ENCODE assay signal across 20 cellular contexts in the genomic region with DNA sequence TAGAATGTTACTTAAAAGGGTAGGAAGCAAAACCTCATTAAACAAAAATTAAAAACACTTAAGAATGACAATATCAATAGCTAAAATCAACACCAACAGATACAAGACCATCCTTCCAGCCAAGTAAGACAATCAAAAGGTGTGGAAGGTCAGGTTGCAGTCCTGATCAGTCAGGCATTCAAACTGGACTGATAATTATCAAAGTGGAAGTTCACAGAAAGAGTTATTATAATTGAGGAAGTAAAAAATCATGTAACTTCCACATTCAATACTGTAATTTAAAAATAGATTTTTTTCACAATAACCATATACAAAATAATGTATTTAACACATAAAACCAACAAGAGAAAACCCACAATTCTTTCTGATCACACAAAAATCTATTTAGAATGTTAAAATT.
"Had no signal": no experiment of that assay in that cellular context is flagged by ENCODE, and none has a peak within 500 bp of the region (broad histone marks: within the 10 kb centered on the region; RNA-seq: fewer than 3 reads in every experiment).

No MANE protein-coding gene starts in this region.

- H3K4me3 Mint-ChIP-seq: naive thymus-derived CD4-positive, alpha-beta T cell; stimulated activated effector memory CD8-positive, alpha-beta T cell treated with anti-CD3 and anti-CD28 coated beads, Interleukin-12 subunit alpha, Interleukin-12 subunit beta, amount 100 ng/mL, for 72 hours had no signal

- H3K27ac Mint-ChIP-seq: naive thymus-derived CD4-positive, alpha-beta T cell; stimulated activated effector memory CD8-positive, alpha-beta T cell treated with anti-CD3 and anti-CD28 coated beads, Interleukin-12 subunit alpha, Interleukin-12 subunit beta, amount 100 ng/mL, for 72 hours had no signal

- H3K36me3 Mint-ChIP-seq: stimulated activated effector memory CD8-positive, alpha-beta T cell treated with anti-CD3 and anti-CD28 coated beads, Interleukin-12 subunit alpha, Interleukin-12 subunit beta, amount 100 ng/mL, for 72 hours had no signal

- H3K4me3 ChIP-seq: dorsolateral prefrontal cortex, gastrocnemius medialis, heart right ventricle, psoas muscle, right lobe of liver, suprapubic skin, thyroid gland, upper lobe of left lung, vagina had no signal

- H3K27me3 ChIP-seq: dorsolateral prefrontal cortex, gastrocnemius medialis, right lobe of liver, suprapubic skin, thyroid gland, upper lobe of left lung, vagina had no signal

- H3K27ac ChIP-seq: dorsolateral prefrontal cortex, gastrocnemius medialis, heart right ventricle, neutrophil, psoas muscle, right lobe of liver, suprapubic skin, thyroid gland, upper lobe of left lung, vagina had no signal

- DNase-seq: dorsolateral prefrontal cortex; effector CD8-positive, alpha-beta T cell; gastrocnemius medialis; heart right ventricle; hypothalamus; kidney glomerular epithelial cell; mesendoderm; naive thymus-derived CD4-positive, alpha-beta T cell; psoas muscle; retina; right lobe of liver; stimulated activated CD4-positive, alpha-beta T cell treated with anti-CD3 and anti-CD28 coated beads, Interleukin-4, amount 100 ng/mL, for 1 hour; stimulated activated CD8-positive, alpha-beta memory T cell treated with anti-CD3 and anti-CD28 coated beads, Interleukin-4, amount 100 ng/mL, for 48 hours; stimulated activated naive CD8-positive, alpha-beta T cell treated with anti-CD3 and anti-CD28 coated beads, Interleukin-15, Interleukin-2, amounts not matched to agents 100 U/mL and 50 U/mL, for 24 hours; thyroid gland; upper lobe of left lung had no signal

- H3K36me3 ChIP-seq: gastrocnemius medialis, heart right ventricle, neutrophil, right lobe of liver, suprapubic skin, thyroid gland, upper lobe of left lung, vagina had no signal

- H3K4me1 ChIP-seq: psoas muscle, vagina had no signal

- H3K9me3 ChIP-seq: gastrocnemius medialis, heart right ventricle, neutrophil, psoas muscle, right lobe of liver, suprapubic skin, thyroid gland, upper lobe of left lung, vagina had no signal

- ATAC-seq: gastrocnemius medialis; heart right ventricle; naive thymus-derived CD4-positive, alpha-beta T cell; psoas muscle; right lobe of liver; stimulated activated effector memory CD8-positive, alpha-beta T cell treated with anti-CD3 and anti-CD28 coated beads, Interleukin-12 subunit alpha, Interleukin-12 subunit beta, amount 100 ng/mL, for 72 hours; stimulated activated naive CD8-positive, alpha-beta T cell treated with anti-CD3 and anti-CD28 coated beads, Interleukin-15, Interleukin-2, amounts not matched to agents 100 U/mL and 50 U/mL, for 24 hours had no signal

- H3K9me3 Mint-ChIP-seq: naive thymus-derived CD4-positive, alpha-beta T cell; stimulated activated effector memory CD8-positive, alpha-beta T cell treated with anti-CD3 and anti-CD28 coated beads, Interleukin-12 subunit alpha, Interleukin-12 subunit beta, amount 100 ng/mL, for 72 hours had no signal
